Comparison of ENCODE assay signal across 22 cellular contexts in genomic region chr2:40129725-40130124, GRCh38.
DNase-seq lines count a peak whose midpoint lies in the region; ATAC-seq and TF ChIP-seq lines count a peak whose summit lies in the region.
"Had no signal": no experiment of that assay in that cellular context is flagged by ENCODE, and none has a peak within 500 bp of the region (broad histone marks: within the 10 kb centered on the region; RNA-seq: fewer than 3 reads in every experiment).

No MANE protein-coding gene starts in this region.

- H3K27me3 Mint-ChIP-seq in HFFc6 (ENCODE audit: insufficient read depth) (no peaks in the 10 kb centered on the region), chondrocyte (ENCODE audit: low read depth) (no peaks in the 10 kb centered on the region), Calu3 (ENCODE audit: unreplicated experiment) (no peaks in the 10 kb centered on the region)
- H3K27me3 Mint-ChIP-seq: activated CD4-positive, alpha-beta T cell treated with anti-CD3 and anti-CD28 coated beads for 36 hours; IgD-negative memory B cell; stimulated activated naive CD8-positive, alpha-beta T cell treated with anti-CD3 and anti-CD28 coated beads, Interleukin-15, Interleukin-2, amounts not matched to agents 100 ng/mL and 50 ng/mL, for 24 hours had no signal

- DNase-seq in HFFc6 (no peak), chondrocyte (ENCODE audit: low spot score) (no peak), right cardiac atrium (peak in 2 of 3 donors; percentile 15 to 50), Calu3 (no peak), lower leg skin (ENCODE audit: low spot score in 2 of 2) (no peak), upper lobe of right lung (no peak), cerebellum (ENCODE audit: low spot score) (no peak)
- DNase-seq: activated CD4-positive, alpha-beta T cell treated with anti-CD3 and anti-CD28 coated beads for 36 hours; activated naive CD4-positive, alpha-beta T cell treated with anti-CD3 and anti-CD28 coated beads, Interleukin-2, amount 50 U/mL, for 16 hours; activated T-cell treated with anti-CD3 and anti-CD28 coated beads, Interleukin-2, amount 50 U/mL, for 72 hours; EL; H7; psoas muscle; SHP77 treated with DMSO at 0.1 percent for 48 hours; stimulated activated CD4-positive, alpha-beta T cell treated with anti-CD3 and anti-CD28 coated beads, Interleukin-4, amount 100 ng/mL, for 4 hours; T-helper 1 cell had no signal

- no peaks in the 10 kb centered on the region for H3K9me3 ChIP-seq in right cardiac atrium (ENCODE audit: control insufficient read depth, low read length)
- no peaks in the 10 kb centered on the region for H3K9me3 ChIP-seq in skeletal muscle satellite cell (replicated peaks; ENCODE audit: low read length)
- no peaks in the 10 kb centered on the region for H3K9me3 ChIP-seq in upper lobe of right lung
- H3K9me3 ChIP-seq: BLaER1 treated with 17β-estradiol and CSF1 and Interleukin-3, amounts not matched to agents 10 nM and 100 nM; psoas muscle had no signal

- intact Hi-C loops in right cardiac atrium (cut with DNase I): no loop called here
- intact Hi-C loops in Calu3 (cut with micrococcal nuclease; ENCODE audit: unreplicated experiment): no loop called here
- intact Hi-C loops in lower leg skin (cut with DNase I; ENCODE audit: low total_unique reads): no loop called here
- intact Hi-C loops in upper lobe of right lung (cut with DNase I): no loop called here

- peak; percentile 61 to 62 for ATAC-seq in right cardiac atrium
- no peak for ATAC-seq in upper lobe of right lung
- ATAC-seq: activated CD4-positive, alpha-beta T cell treated with anti-CD3 and anti-CD28 coated beads for 36 hours; activated T-cell treated with anti-CD3 and anti-CD28 coated beads, Interleukin-2, amount 50 U/mL, for 72 hours; left lobe of liver; psoas muscle had no signal

- no TSS peak for BruUV-seq in Calu3 (replicated peaks; lab: Mats Ljungman, UMichigan)

- no peak for TF ChIP-seq POLR2A in lower leg skin (IDR thresholded peaks at IDR 0.05)

- no peak overlapping the region for H3K4me3 Mint-ChIP-seq in HFFc6
- H3K4me3 Mint-ChIP-seq in chondrocyte (ENCODE audit: unreplicated experiment): no peak overlapping the region
- H3K4me3 Mint-ChIP-seq in Calu3 (ENCODE audit: low read depth, unreplicated experiment): no peak overlapping the region
- H3K4me3 Mint-ChIP-seq: activated CD4-positive, alpha-beta T cell treated with anti-CD3 and anti-CD28 coated beads for 36 hours; activated T-cell treated with anti-CD3 and anti-CD28 coated beads, Interleukin-2, amount 50 U/mL, for 72 hours; IgD-negative memory B cell; neural crest cell; stimulated activated naive CD8-positive, alpha-beta T cell treated with anti-CD3 and anti-CD28 coated beads, Interleukin-15, Interleukin-2, amounts not matched to agents 100 ng/mL and 50 ng/mL, for 24 hours had no signal

- H3K27ac Mint-ChIP-seq in HFFc6: peak overlapping the region; percentile 78
- H3K27ac Mint-ChIP-seq in chondrocyte (ENCODE audit: unreplicated experiment): peak overlapping the region; percentile 39
- no peak overlapping the region for H3K27ac Mint-ChIP-seq in Calu3 (ENCODE audit: unreplicated experiment)
- H3K27ac Mint-ChIP-seq: activated CD4-positive, alpha-beta T cell treated with anti-CD3 and anti-CD28 coated beads for 36 hours; activated T-cell treated with anti-CD3 and anti-CD28 coated beads, Interleukin-2, amount 50 U/mL, for 72 hours; IgD-negative memory B cell; stimulated activated naive CD8-positive, alpha-beta T cell treated with anti-CD3 and anti-CD28 coated beads, Interleukin-15, Interleukin-2, amounts not matched to agents 100 ng/mL and 50 ng/mL, for 24 hours had no signal

- no peak overlapping the region for H3K4me2 ChIP-seq in skeletal muscle satellite cell (ENCODE audit: low read length)
- H3K4me2 ChIP-seq: BLaER1 treated with 17β-estradiol and CSF1 and Interleukin-3, amounts not matched to agents 10 nM and 100 nM had no signal

- no peaks in the 10 kb centered on the region for H3K36me3 ChIP-seq in skeletal muscle satellite cell (ENCODE audit: insufficient read depth, low read length)
- H3K36me3 ChIP-seq in upper lobe of right lung: no peaks in the 10 kb centered on the region

- H3K4me1 ChIP-seq in right cardiac atrium (ENCODE audit: control insufficient read depth, insufficient read depth, low read length) (peaks cover 12% of the 10 kb centered on the region), skeletal muscle satellite cell (ENCODE audit: control insufficient read depth, insufficient read depth, low read length) (peaks cover 57% of the 10 kb centered on the region), upper lobe of right lung (peaks cover 4% of the 10 kb centered on the region)
- H3K4me1 ChIP-seq: psoas muscle had no signal

- H3K4me1 Mint-ChIP-seq in HFFc6 (ENCODE audit: low read depth): peaks cover 70% of the 10 kb centered on the region
- H3K4me1 Mint-ChIP-seq in chondrocyte (ENCODE audit: low read depth): peaks cover 55% of the 10 kb centered on the region
- no peaks in the 10 kb centered on the region for H3K4me1 Mint-ChIP-seq in Calu3 (ENCODE audit: low read depth, unreplicated experiment)
- H3K4me1 Mint-ChIP-seq: IgD-negative memory B cell had no signal

- 78% methylated on average over 1 of the region's 1 CpG for WGBS in right cardiac atrium
- 96 to 100% methylated on average over 1 of the region's 1 CpG for WGBS in lower leg skin, 2 donors

- H3K4me3 ChIP-seq in right cardiac atrium (ENCODE audit: low read length): no peak overlapping the region
- no peak overlapping the region for H3K4me3 ChIP-seq in skeletal muscle satellite cell (ENCODE audit: low read length)
- H3K4me3 ChIP-seq in lower leg skin (ENCODE audit: low read depth, poor library complexity, severe bottlenecking): no peak overlapping the region
- H3K4me3 ChIP-seq in upper lobe of right lung: no peak overlapping the region
- H3K4me3 ChIP-seq: BLaER1 treated with 17β-estradiol and CSF1 and Interleukin-3, amounts not matched to agents 10 nM and 100 nM; psoas muscle had no signal

- H3K9me3 Mint-ChIP-seq in HFFc6 (no peaks in the 10 kb centered on the region), chondrocyte (ENCODE audit: low read depth) (no peaks in the 10 kb centered on the region), Calu3 (ENCODE audit: low read depth, unreplicated experiment) (no peaks in the 10 kb centered on the region)
- H3K9me3 Mint-ChIP-seq: activated T-cell treated with anti-CD3 and anti-CD28 coated beads, Interleukin-2, amount 50 U/mL, for 72 hours; neural crest cell; stimulated activated naive CD8-positive, alpha-beta T cell treated with anti-CD3 and anti-CD28 coated beads, Interleukin-15, Interleukin-2, amounts not matched to agents 100 ng/mL and 50 ng/mL, for 24 hours had no signal

- TF ChIP-seq CTCF in HFFc6 (IDR thresholded peaks at IDR 0.05) (no peak), chondrocyte (IDR thresholded peaks at IDR 0.05) (no peak), Calu3 (IDR thresholded peaks at IDR 0.05; ENCODE audit: unreplicated experiment) (no peak), lower leg skin (IDR thresholded peaks at IDR 0.05) (no peak), upper lobe of right lung (IDR thresholded peaks at IDR 0.05) (no peak)

- H3K27ac ChIP-seq in right cardiac atrium (ENCODE audit: low read length) (peak overlapping the region; percentile 68), upper lobe of right lung (no peak overlapping the region)
- H3K27ac ChIP-seq: BLaER1 treated with 17β-estradiol and CSF1 and Interleukin-3, amounts not matched to agents 10 nM and 100 nM; psoas muscle had no signal

- H3K36me3 Mint-ChIP-seq in HFFc6 (ENCODE audit: low read depth) (peaks cover 63% of the 10 kb centered on the region), chondrocyte (ENCODE audit: low read depth) (peaks cover 2% of the 10 kb centered on the region), Calu3 (ENCODE audit: insufficient read depth, unreplicated experiment) (no peaks in the 10 kb centered on the region)
- H3K36me3 Mint-ChIP-seq: IgD-negative memory B cell had no signal

- H3K27me3 ChIP-seq in right cardiac atrium (ENCODE audit: control insufficient read depth, insufficient read depth): no peaks in the 10 kb centered on the region
- no peaks in the 10 kb centered on the region for H3K27me3 ChIP-seq in skeletal muscle satellite cell (ENCODE audit: control insufficient read depth, insufficient read depth, low read length)
- no peaks in the 10 kb centered on the region for H3K27me3 ChIP-seq in upper lobe of right lung
- H3K27me3 ChIP-seq: BLaER1 treated with 17β-estradiol and CSF1 and Interleukin-3, amounts not matched to agents 10 nM and 100 nM had no signal

- peak overlapping the region; percentile 18 for H3K9ac ChIP-seq in skeletal muscle satellite cell (ENCODE audit: low read depth, low read length)
- H3K9ac ChIP-seq: BLaER1 treated with 17β-estradiol and CSF1 and Interleukin-3, amounts not matched to agents 10 nM and 100 nM had no signal

- CTCF ChIA-PET in Calu3 (lab: Charles Lee): no interaction called here

Comparison
In these comparisons a context has a peak if more than half of its experiments do, and no peak if none do; other contexts are left out.
1. DNase-seq: peak in right cardiac atrium (2 of 3); none in HFFc6 (single experiment), chondrocyte (single experiment), Calu3 (single experiment), lower leg skin (0 of 2), upper lobe of right lung (single experiment) and cerebellum (single experiment).